13 cellular contexts compared by ENCODE assay signal in genomic region chr2:109350526-109350925, GRCh38.
DNase-seq lines count a peak whose midpoint lies in the region; ATAC-seq and TF ChIP-seq lines count a peak whose summit lies in the region.
"Had no signal": no experiment of that assay in that cellular context is flagged by ENCODE, and none has a peak within 500 bp of the region (broad histone marks: within the 10 kb centered on the region; RNA-seq: fewer than 3 reads in every experiment).

No MANE protein-coding gene starts in this region.

- CTCF ChIA-PET in activated CD4-positive, alpha-beta T cell treated with anti-CD3 and anti-CD28 coated beads, Interleukin-2, amount 10 ng/mL, durations not matched to agents 7 days and 5 days (lab: Charles Lee): no interaction called here

- no peak overlapping the region for H3K4me3 ChIP-seq in gastrocnemius medialis
- H3K4me3 ChIP-seq: SJSA1, skin epidermis, tibial nerve had no signal

- TF ChIP-seq POLR2A in gastrocnemius medialis (IDR thresholded peaks at IDR 0.05): no peak

- H3K4me1 ChIP-seq in gastrocnemius medialis: peaks cover 41 to 44% of the 10 kb centered on the region in 2 donors

- H3K27ac Mint-ChIP-seq in activated CD4-positive, alpha-beta T cell treated with anti-CD3 and anti-CD28 coated beads, Interleukin-2, amount 10 ng/mL, durations not matched to agents 7 days and 5 days: peak overlapping the region; percentile 70
- peak overlapping the region; percentile 9 to 85 for H3K27ac Mint-ChIP-seq in effector memory CD8-positive, alpha-beta T cell

- intact Hi-C loops in gastrocnemius medialis (cut with DNase I; ENCODE audit: low total_unique reads): no loop called here

- ATAC-seq in effector memory CD8-positive, alpha-beta T cell (replicated peaks): no peak
- ATAC-seq in gastrocnemius medialis (no peak), HG03378 (IDR thresholded peaks at IDR 0.05; ENCODE audit: unreplicated experiment) (no peak)

- H3K27ac ChIP-seq in KOPT-K1 (ENCODE audit: low read depth, low read length, poor library complexity, severe bottlenecking) (peak overlapping the region; percentile 37), gastrocnemius medialis (peak overlapping the region; percentile 12 to 68 (median 48))
- H3K27ac ChIP-seq: 22Rv1, SJSA1, tibial nerve had no signal

- H3K27me3 Mint-ChIP-seq in activated CD4-positive, alpha-beta T cell treated with anti-CD3 and anti-CD28 coated beads, Interleukin-2, amount 10 ng/mL, durations not matched to agents 7 days and 5 days: peaks cover 3% of the 10 kb centered on the region
- H3K27me3 Mint-ChIP-seq in effector memory CD8-positive, alpha-beta T cell: no peaks in the 10 kb centered on the region

- TF ChIP-seq CTCF in gastrocnemius medialis (IDR thresholded peaks at IDR 0.05 in 4 of 5, conservative IDR thresholded peaks at IDR 0.05 in 1 of 5): no peak

- no peaks in the 10 kb centered on the region for H3K36me3 ChIP-seq in KOPT-K1 (ENCODE audit: insufficient read depth, low read length)
- H3K36me3 ChIP-seq in gastrocnemius medialis: no peaks in the 10 kb centered on the region
- H3K36me3 ChIP-seq: SJSA1, tibial nerve had no signal

- H3K9me3 ChIP-seq in KOPT-K1 (ENCODE audit: insufficient read depth, low read length, poor library complexity, severe bottlenecking) (no peaks in the 10 kb centered on the region), gastrocnemius medialis (no peaks in the 10 kb centered on the region)
- H3K9me3 ChIP-seq: SJSA1 had no signal

- no peak for DNase-seq in activated CD4-positive, alpha-beta T cell treated with anti-CD3 and anti-CD28 coated beads, Interleukin-2, amount 10 ng/mL, durations not matched to agents 7 days and 5 days
- DNase-seq in activated CD4-positive, alpha-beta T cell treated with anti-CD3 and anti-CD28 coated beads for 1 hour: no peak
- no peak for DNase-seq in effector memory CD8-positive, alpha-beta T cell
- no peak for DNase-seq in gastrocnemius medialis
- no peak for DNase-seq in NCI-H1417 (lab: John Stamatoyannopoulos, UW)
- no peak for DNase-seq in GM03348 (ENCODE audit: low spot score)
- DNase-seq: NCI-H187 treated with DMSO at 0.1 percent for 48 hours had no signal

- in situ Hi-C loops in gastrocnemius medialis (cut with MboI; ENCODE audit: low sequenced_read_pairs in 4 of 4): no loop called here

- peaks cover 36% of the 10 kb centered on the region for H3K4me1 Mint-ChIP-seq in activated CD4-positive, alpha-beta T cell treated with anti-CD3 and anti-CD28 coated beads, Interleukin-2, amount 10 ng/mL, durations not matched to agents 7 days and 5 days
- peaks cover 14 to 21% of the 10 kb centered on the region in 2 donors for H3K4me1 Mint-ChIP-seq in effector memory CD8-positive, alpha-beta T cell (ENCODE audit: low read depth in 2 of 2)

- H3K4me3 Mint-ChIP-seq in activated CD4-positive, alpha-beta T cell treated with anti-CD3 and anti-CD28 coated beads, Interleukin-2, amount 10 ng/mL, durations not matched to agents 7 days and 5 days: no peak overlapping the region
- peak overlapping the region in 1 of 2 donors; percentile 7 for H3K4me3 Mint-ChIP-seq in effector memory CD8-positive, alpha-beta T cell

- H3K9me3 Mint-ChIP-seq in activated CD4-positive, alpha-beta T cell treated with anti-CD3 and anti-CD28 coated beads, Interleukin-2, amount 10 ng/mL, durations not matched to agents 7 days and 5 days: no peaks in the 10 kb centered on the region
- H3K9me3 Mint-ChIP-seq in effector memory CD8-positive, alpha-beta T cell: no peaks in the 10 kb centered on the region

- POLR2A ChIA-PET in activated CD4-positive, alpha-beta T cell treated with anti-CD3 and anti-CD28 coated beads, Interleukin-2, amount 10 ng/mL, durations not matched to agents 7 days and 5 days (lab: Charles Lee): no interaction called here

- H3K36me3 Mint-ChIP-seq in activated CD4-positive, alpha-beta T cell treated with anti-CD3 and anti-CD28 coated beads, Interleukin-2, amount 10 ng/mL, durations not matched to agents 7 days and 5 days (ENCODE audit: low read depth): no peaks in the 10 kb centered on the region
- no peaks in the 10 kb centered on the region for H3K36me3 Mint-ChIP-seq in effector memory CD8-positive, alpha-beta T cell (ENCODE audit: insufficient read depth)

- H3K27me3 ChIP-seq in gastrocnemius medialis: no peaks in the 10 kb centered on the region
- H3K27me3 ChIP-seq: SJSA1, tibial nerve had no signal
